ENCODE assay signal across 24 cellular contexts in the genomic region with DNA sequence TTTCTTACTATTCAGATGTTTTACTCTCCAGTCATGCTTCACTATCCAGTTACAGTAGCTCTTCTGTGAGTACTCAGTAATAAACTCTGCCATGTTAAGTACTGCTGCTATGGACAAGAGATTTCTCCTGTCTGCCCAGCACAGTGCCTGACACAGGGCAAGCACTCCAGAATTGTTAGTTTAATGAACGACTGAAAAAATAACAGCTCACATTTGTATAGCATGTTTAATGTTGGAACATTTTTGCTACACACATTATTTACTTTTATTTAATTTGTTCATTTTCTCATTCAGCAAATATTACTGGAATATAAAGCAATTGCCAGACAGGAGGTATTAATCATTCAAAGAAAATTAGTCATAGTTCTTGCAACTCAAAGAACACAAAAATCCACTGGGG.
DNase-seq lines count a peak whose midpoint lies in the region; ATAC-seq and TF ChIP-seq lines count a peak whose summit lies in the region.
"Had no signal": no experiment of that assay in that cellular context is flagged by ENCODE, and none has a peak within 500 bp of the region (broad histone marks: within the 10 kb centered on the region; RNA-seq: fewer than 3 reads in every experiment).

No MANE protein-coding gene starts in this region.

- intact Hi-C loops in activated CD8-positive, alpha-beta T cell treated with anti-CD3 and anti-CD28 coated beads for 36 hours (cut with micrococcal nuclease), result no loop called here

- POLR2A ChIA-PET in activated CD8-positive, alpha-beta T cell treated with anti-CD3 and anti-CD28 coated beads for 36 hours (lab: Charles Lee), result no interaction called here

- no peaks in the 10 kb centered on the region for H3K4me1 Mint-ChIP-seq in activated CD8-positive, alpha-beta T cell treated with anti-CD3 and anti-CD28 coated beads for 36 hours (ENCODE audit: low read depth)
- H3K4me1 Mint-ChIP-seq: B cell; CD8-positive, alpha-beta memory T cell had no signal

- DNase-seq in MG63 (peak; percentile 16), brain microvascular endothelial cell (no peak), fibroblast of mammary gland (ENCODE audit: low read depth) (peak; percentile 54), renal cortical epithelial cell (ENCODE audit: low read depth) (peak; percentile 33), RKO (ENCODE audit: low spot score) (no peak)
- DNase-seq in stimulated activated naive CD4-positive, alpha-beta T cell treated with Interleukin-2 at 50 U/mL for 16 hours (lab: John Stamatoyannopoulos, UW), result no peak
- no peak for DNase-seq in activated CD8-positive, alpha-beta T cell treated with anti-CD3 and anti-CD28 coated beads for 36 hours
- DNase-seq: activated CD4-positive, alpha-beta T cell treated with anti-CD3 and anti-CD28 coated beads, Interleukin-2, amount 50 U/mL, for 1 hour; activated naive CD4-positive, alpha-beta T cell treated with anti-CD3 and anti-CD28 coated beads, Interleukin-2, amount 50 U/mL, for 16 hours; aorta; CD8-positive, alpha-beta memory T cell; cerebellar nuclear complex; GF-D8; glutamatergic neuron; NCI-H1092 treated with DMSO at 0.1 percent for 48 hours; SHP77; T1000; upper lobe of left lung had no signal

- H3K36me3 Mint-ChIP-seq in activated CD8-positive, alpha-beta T cell treated with anti-CD3 and anti-CD28 coated beads for 36 hours (ENCODE audit: low read depth), result no peaks in the 10 kb centered on the region
- H3K36me3 Mint-ChIP-seq: CD8-positive, alpha-beta memory T cell; WTC11 had no signal

- CTCF ChIA-PET in activated CD8-positive, alpha-beta T cell treated with anti-CD3 and anti-CD28 coated beads for 36 hours (lab: Charles Lee), result no interaction called here

- H3K9me3 ChIP-seq in MG63, result no peaks in the 10 kb centered on the region
- H3K9me3 ChIP-seq: prostate gland, upper lobe of left lung had no signal

- no peak overlapping the region for H3K4me3 ChIP-seq in MG63
- no peak overlapping the region for H3K4me3 ChIP-seq in brain microvascular endothelial cell (ENCODE audit: low read depth, low read length)
- H3K4me3 ChIP-seq in fibroblast of mammary gland (ENCODE audit: control insufficient read depth, low read depth, low read length), result no peak overlapping the region
- H3K4me3 ChIP-seq: prostate gland, upper lobe of left lung had no signal

- no peaks in the 10 kb centered on the region for H3K9me3 Mint-ChIP-seq in activated CD8-positive, alpha-beta T cell treated with anti-CD3 and anti-CD28 coated beads for 36 hours
- H3K9me3 Mint-ChIP-seq: activated T-helper 1 cell treated with anti-CD3 and anti-CD28 coated beads, Interleukin-12 subunit alpha, Interleukin-12 subunit beta, Interleukin-2, Interleukin-4 antibody, amounts not matched to agents 30 ng/mL and 10 ng/mL and 1 ng/mL, durations not matched to agents 14 hours and 24 hours and 36 hours; CD8-positive, alpha-beta memory T cell had no signal

- no peaks in the 10 kb centered on the region for H3K36me3 ChIP-seq in MG63
- H3K36me3 ChIP-seq in brain microvascular endothelial cell (replicated peaks), result no peaks in the 10 kb centered on the region
- H3K36me3 ChIP-seq: prostate gland, upper lobe of left lung had no signal

- TF ChIP-seq CTCF in brain microvascular endothelial cell (IDR thresholded peaks at IDR 0.05; ENCODE audit: low read depth, low read length, missing control alignments) (no peak), fibroblast of mammary gland (conservative IDR thresholded peaks at IDR 0.05; ENCODE audit: control insufficient read depth, insufficient read depth, low read depth, low read length) (no peak)
- no peak for TF ChIP-seq CTCF in activated CD8-positive, alpha-beta T cell treated with anti-CD3 and anti-CD28 coated beads for 36 hours (IDR thresholded peaks at IDR 0.05)

- H3K4me3 Mint-ChIP-seq in activated CD8-positive, alpha-beta T cell treated with anti-CD3 and anti-CD28 coated beads for 36 hours, result no peak overlapping the region
- H3K4me3 Mint-ChIP-seq: activated T-helper 1 cell treated with anti-CD3 and anti-CD28 coated beads, Interleukin-12 subunit alpha, Interleukin-12 subunit beta, Interleukin-2, Interleukin-4 antibody, amounts not matched to agents 30 ng/mL and 10 ng/mL and 1 ng/mL, durations not matched to agents 14 hours and 24 hours and 36 hours; B cell; CD8-positive, alpha-beta memory T cell; WTC11 had no signal

- H3K27me3 ChIP-seq in MG63, result no peaks in the 10 kb centered on the region
- H3K27me3 ChIP-seq in brain microvascular endothelial cell (replicated peaks), result no peaks in the 10 kb centered on the region
- H3K27me3 ChIP-seq: upper lobe of left lung had no signal

- ATAC-seq in activated CD8-positive, alpha-beta T cell treated with anti-CD3 and anti-CD28 coated beads for 36 hours, result no peak
- ATAC-seq in GM21717 (IDR thresholded peaks at IDR 0.05; ENCODE audit: unreplicated experiment), result no peak
- ATAC-seq: esophagus mucosa had no signal

- in situ Hi-C loops in brain microvascular endothelial cell (cut with HindIII; ENCODE audit: low pct_ligation_motif_present, low sequenced_read_pairs), result no loop called here

- H3K27me3 Mint-ChIP-seq in activated CD8-positive, alpha-beta T cell treated with anti-CD3 and anti-CD28 coated beads for 36 hours, result peaks cover 2% of the 10 kb centered on the region
- H3K27me3 Mint-ChIP-seq: B cell; CD8-positive, alpha-beta memory T cell had no signal

- no peak overlapping the region for H3K27ac Mint-ChIP-seq in activated CD8-positive, alpha-beta T cell treated with anti-CD3 and anti-CD28 coated beads for 36 hours
- H3K27ac Mint-ChIP-seq: activated T-helper 1 cell treated with anti-CD3 and anti-CD28 coated beads, Interleukin-12 subunit alpha, Interleukin-12 subunit beta, Interleukin-2, Interleukin-4 antibody, amounts not matched to agents 30 ng/mL and 10 ng/mL and 1 ng/mL, durations not matched to agents 14 hours and 24 hours and 36 hours; B cell; WTC11 had no signal

- H3K27ac ChIP-seq in brain microvascular endothelial cell, result peak overlapping the region; percentile 66
- H3K27ac ChIP-seq: prostate gland, upper lobe of left lung had no signal

Comparison
In these comparisons a context has a peak if more than half of its experiments do, and no peak if none do; other contexts are left out.
1. DNase-seq: peak in MG63 (single experiment), fibroblast of mammary gland (single experiment) and renal cortical epithelial cell (single experiment); none in brain microvascular endothelial cell (single experiment), stimulated activated naive CD4-positive, alpha-beta T cell treated with Interleukin-2 at 50 U/mL for 16 hours (single experiment), RKO (single experiment) and activated CD8-positive, alpha-beta T cell treated with anti-CD3 and anti-CD28 coated beads for 36 hours (single experiment).